In genomic region chr18:45967007-45967706, GRCh38 we compare ENCODE assay signal across 8 cellular contexts. TPM values are rescaled to one million over a fixed set of nuclear protein-coding genes. Genes with fewer than 3 reads are reported as not detected.
DNase-seq lines count a peak whose midpoint lies in the region; ATAC-seq and TF ChIP-seq lines count a peak whose summit lies in the region.

Gene EPG5, minus strand, starts transcription at chr18:45967329. Its CDS starts 90 bp downstream, at chr18:45967239.

- peaks cover 10% of the 10 kb centered on the region for H3K36me3 Mint-ChIP-seq in activated CD4-positive, alpha-beta T cell treated with anti-CD3 and anti-CD28 coated beads, Interleukin-2, amount 10 ng/mL, durations not matched to agents 7 days and 5 days (ENCODE audit: low read depth)

- H3K9me3 Mint-ChIP-seq in activated CD4-positive, alpha-beta T cell treated with anti-CD3 and anti-CD28 coated beads, Interleukin-2, amount 10 ng/mL, durations not matched to agents 7 days and 5 days, result no peaks in the 10 kb centered on the region

- H3K4me3 Mint-ChIP-seq in activated CD4-positive, alpha-beta T cell treated with anti-CD3 and anti-CD28 coated beads, Interleukin-2, amount 10 ng/mL, durations not matched to agents 7 days and 5 days, result peak within 1 kb of the TSS; percentile 92

- DNase-seq in NCI-H69 (lab: John Stamatoyannopoulos, UW) (peak; percentile 99), dedifferentiated amniotic fluid mesenchymal stem cell (ENCODE audit: extremely low spot score) (peak; percentile 92), left kidney (ENCODE audit: low read depth, low spot score) (peak; percentile 99)
- peak; percentile 96 for DNase-seq in activated CD4-positive, alpha-beta T cell treated with anti-CD3 and anti-CD28 coated beads, Interleukin-2, amount 10 ng/mL, durations not matched to agents 7 days and 5 days
- peak; percentile 95 for DNase-seq in stimulated activated CD4-positive, alpha-beta T cell treated with anti-CD3 and anti-CD28 coated beads, Interleukin-1b, Interleukin-23, amount 100 ng/mL, for 48 hours

- POLR2A ChIA-PET in activated CD4-positive, alpha-beta T cell treated with anti-CD3 and anti-CD28 coated beads, Interleukin-2, amount 10 ng/mL, durations not matched to agents 7 days and 5 days (lab: Charles Lee), result no interaction called here

- H3K27ac Mint-ChIP-seq in activated CD4-positive, alpha-beta T cell treated with anti-CD3 and anti-CD28 coated beads, Interleukin-2, amount 10 ng/mL, durations not matched to agents 7 days and 5 days, result peak within 1 kb of the TSS; percentile 94

- H3K27ac ChIP-seq in C4-2B, result peak within 1 kb of the TSS; percentile 73

- CTCF ChIA-PET in activated CD4-positive, alpha-beta T cell treated with anti-CD3 and anti-CD28 coated beads, Interleukin-2, amount 10 ng/mL, durations not matched to agents 7 days and 5 days (lab: Charles Lee), result no interaction called here

- TF ChIP-seq CTCF in C4-2B (conservative IDR thresholded peaks at IDR 0.05), result no peak

- peak; percentile 93 for ATAC-seq in GM19372 (IDR thresholded peaks at IDR 0.05; ENCODE audit: low read depth, unreplicated experiment)
- ATAC-seq in HG03521 (IDR thresholded peaks at IDR 0.05; ENCODE audit: unreplicated experiment), result peak; percentile 95

- H3K27me3 Mint-ChIP-seq in activated CD4-positive, alpha-beta T cell treated with anti-CD3 and anti-CD28 coated beads, Interleukin-2, amount 10 ng/mL, durations not matched to agents 7 days and 5 days, result no peaks in the 10 kb centered on the region

- H3K4me1 Mint-ChIP-seq in activated CD4-positive, alpha-beta T cell treated with anti-CD3 and anti-CD28 coated beads, Interleukin-2, amount 10 ng/mL, durations not matched to agents 7 days and 5 days, result peaks cover 47% of the 10 kb centered on the region

RNA-seq across cellular contexts. Expression of gene EPG5, which starts in this region (rescaled TPM):
- total RNA-seq in activated CD4-positive, alpha-beta T cell treated with anti-CD3 and anti-CD28 coated beads, Interleukin-2, amount 10 ng/mL, durations not matched to agents 7 days and 5 days, result 10 to 100 TPM; 21.6 to 26.6 TPM

Comparison
In these comparisons a context has a peak if more than half of its experiments do, and no peak if none do; other contexts are left out.
1. Peak in every context shown above with its lines: DNase-seq, ATAC-seq and H3K27ac ChIP-seq.